ENCODE assay signal across 32 cellular contexts in the genomic region with DNA sequence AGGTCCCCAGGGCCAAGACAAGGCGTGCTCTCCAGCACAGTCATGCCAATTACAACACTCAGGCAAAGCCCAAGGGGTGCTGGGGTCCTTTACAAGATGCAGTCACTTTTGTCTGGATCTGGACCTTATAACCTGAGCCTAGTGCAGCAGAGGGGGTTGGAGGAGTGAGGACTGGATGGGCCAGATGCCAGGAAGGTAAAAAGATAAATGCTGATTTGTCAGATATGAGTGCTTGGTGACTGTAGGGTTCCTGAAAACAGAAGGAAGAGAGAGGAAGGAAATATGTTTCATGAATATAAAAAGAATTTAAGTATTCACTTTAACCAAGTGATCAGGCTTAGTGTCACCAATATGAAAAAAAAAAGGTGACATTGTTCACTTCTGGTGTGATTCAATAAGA. TPM values are rescaled to one million over a fixed set of nuclear protein-coding genes. Genes with fewer than 3 reads are reported as not detected.
"Had no signal": no experiment of that assay in that cellular context is flagged by ENCODE, and none has a peak within 500 bp of the region (broad histone marks: within the 10 kb centered on the region; RNA-seq: fewer than 3 reads in every experiment).

No MANE protein-coding gene starts in this region.

- DNase-seq: activated CD4-positive, alpha-beta T cell treated with anti-CD3 and anti-CD28 coated beads, Interleukin-2, amount 10 ng/mL, durations not matched to agents 24 days and 14 days; activated CD4-positive, alpha-beta T cell treated with anti-CD3 and anti-CD28 coated beads, Interleukin-2, amount 50 U/mL, for 4 hours; activated CD8-positive, alpha-beta T cell treated with anti-CD3 and anti-CD28 coated beads for 36 hours; activated effector memory CD4-positive, alpha-beta T cell treated with anti-CD3 and anti-CD28 coated beads, Interleukin-2, amount 50 U/mL, for 16 hours; activated naive CD4-positive, alpha-beta T cell; activated T-cell treated with anti-CD3 and anti-CD28 coated beads, Interleukin-2, amount 50 U/mL, for 1 hour; activated T-cell treated with anti-CD3 and anti-CD28 coated beads, Interleukin-2, amount 50 U/mL, for 72 hours; adrenal gland; anterior cingulate cortex; caudate nucleus; cerebellar nuclear complex; NCI-H1105; NCI-H1417 treated with DMSO at 0.1 percent for 48 hours; NCI-H187 treated with DMSO at 0.1 percent for 48 hours; NCI-H2171 treated with DMSO at 0.1 percent for 48 hours; NCI-H2227 treated with DMSO at 0.1 percent for 48 hours; NCI-H446; NCI-H510A treated with DMSO at 0.1 percent for 48 hours; NCI-H526 treated with DMSO at 0.1 percent for 48 hours; NCI-H774; SHP77 treated with DMSO at 0.1 percent for 48 hours; SK-N-SH had no signal

- H3K27ac ChIP-seq: adrenal gland, SJSA1 had no signal

- H3K4me3 ChIP-seq: adrenal gland, SJSA1 had no signal

- H3K9me3 Mint-ChIP-seq: activated CD4-positive, alpha-beta T cell treated with anti-CD3 and anti-CD28 coated beads, Interleukin-2, amount 10 ng/mL, durations not matched to agents 24 days and 14 days; activated CD8-positive, alpha-beta T cell treated with anti-CD3 and anti-CD28 coated beads for 36 hours; activated naive CD4-positive, alpha-beta T cell treated with anti-CD3 and anti-CD28 coated beads, Interleukin-2, amount 50 U/mL, for 72 hours; activated T-cell treated with anti-CD3 and anti-CD28 coated beads, Interleukin-2, amount 50 U/mL, for 72 hours; activated T-helper 17 cell treated with anti-CD3 and anti-CD28 coated beads, Interleukin-2, amount 50 U/mL, for 72 hours; T-helper 1 cell treated with Interleukin-12 subunit alpha and Interleukin-12 subunit beta and Interleukin-4 antibody, amounts not matched to agents 30 μg/mL and 1 μg/mL, for 36 hours; T-helper 2 cell treated with Interferon-gamma antibody and Interleukin-4, amounts not matched to agents 5 μg/mL and 100 μg/mL, for 36 hours had no signal

- FAIRE-seq: bronchial epithelial cell, TTC549 had no signal

- H3K4me3 Mint-ChIP-seq: activated CD4-positive, alpha-beta T cell treated with anti-CD3 and anti-CD28 coated beads, Interleukin-2, amount 10 ng/mL, durations not matched to agents 24 days and 14 days; activated CD8-positive, alpha-beta T cell treated with anti-CD3 and anti-CD28 coated beads for 36 hours; activated T-cell treated with anti-CD3 and anti-CD28 coated beads, Interleukin-2, amount 50 U/mL, for 72 hours; activated T-helper 17 cell treated with anti-CD3 and anti-CD28 coated beads, Interleukin-2, amount 50 U/mL, for 72 hours; brain; T-helper 1 cell treated with Interleukin-12 subunit alpha and Interleukin-12 subunit beta and Interleukin-4 antibody, amounts not matched to agents 30 μg/mL and 1 μg/mL, for 36 hours; T-helper 2 cell treated with Interferon-gamma antibody and Interleukin-4, amounts not matched to agents 5 μg/mL and 100 μg/mL, for 36 hours had no signal

- H3K4me1 Mint-ChIP-seq: activated CD4-positive, alpha-beta T cell treated with anti-CD3 and anti-CD28 coated beads, Interleukin-2, amount 10 ng/mL, durations not matched to agents 24 days and 14 days; activated T-helper 17 cell treated with anti-CD3 and anti-CD28 coated beads, Interleukin-2, amount 50 U/mL, for 72 hours; brain had no signal

- H3K9me3 ChIP-seq: adrenal gland, SJSA1, SK-N-SH had no signal

- H3K4me2 ChIP-seq: SK-N-SH had no signal

- ATAC-seq: activated CD8-positive, alpha-beta T cell treated with anti-CD3 and anti-CD28 coated beads for 36 hours; activated naive CD4-positive, alpha-beta T cell treated with anti-CD3 and anti-CD28 coated beads, Interleukin-2, amount 50 U/mL, for 72 hours; activated T-cell treated with anti-CD3 and anti-CD28 coated beads, Interleukin-2, amount 50 U/mL, for 72 hours; activated T-helper 17 cell treated with anti-CD3 and anti-CD28 coated beads, Interleukin-2, amount 50 U/mL, for 72 hours; Panc1 had no signal

- H3K36me3 ChIP-seq: adrenal gland, SJSA1 had no signal

- H3K9me2 ChIP-seq: SK-N-SH had no signal

- H3K9ac ChIP-seq: SK-N-SH had no signal

- H3K27me3 ChIP-seq: adrenal gland, SJSA1 had no signal

- H3K36me3 Mint-ChIP-seq: activated naive CD4-positive, alpha-beta T cell treated with anti-CD3 and anti-CD28 coated beads, Interleukin-2, amount 50 U/mL, for 72 hours; brain had no signal

- H3K27me3 Mint-ChIP-seq: activated CD4-positive, alpha-beta T cell treated with anti-CD3 and anti-CD28 coated beads, Interleukin-2, amount 10 ng/mL, durations not matched to agents 24 days and 14 days had no signal

- H3K27ac Mint-ChIP-seq: activated CD4-positive, alpha-beta T cell treated with anti-CD3 and anti-CD28 coated beads, Interleukin-2, amount 10 ng/mL, durations not matched to agents 24 days and 14 days; activated CD8-positive, alpha-beta T cell treated with anti-CD3 and anti-CD28 coated beads for 36 hours; activated naive CD4-positive, alpha-beta T cell treated with anti-CD3 and anti-CD28 coated beads, Interleukin-2, amount 50 U/mL, for 72 hours; activated T-cell treated with anti-CD3 and anti-CD28 coated beads, Interleukin-2, amount 50 U/mL, for 72 hours; activated T-helper 17 cell treated with anti-CD3 and anti-CD28 coated beads, Interleukin-2, amount 50 U/mL, for 72 hours; brain; T-helper 1 cell treated with Interleukin-12 subunit alpha and Interleukin-12 subunit beta and Interleukin-4 antibody, amounts not matched to agents 30 μg/mL and 1 μg/mL, for 36 hours; T-helper 2 cell treated with Interferon-gamma antibody and Interleukin-4, amounts not matched to agents 5 μg/mL and 100 μg/mL, for 36 hours had no signal

- H3K4me1 ChIP-seq: adrenal gland had no signal

RNA-seq across cellular contexts. Expression of a gene that starts 43.4 kb away (rescaled TPM):
- total RNA-seq: activated CD4-positive, alpha-beta T cell treated with anti-CD3 and anti-CD28 coated beads, Interleukin-2, amount 10 ng/mL, durations not matched to agents 24 days and 14 days; activated CD8-positive, alpha-beta memory T cell treated with anti-CD3 and anti-CD28 coated beads for 36 hours; activated CD8-positive, alpha-beta T cell treated with anti-CD3 and anti-CD28 coated beads for 36 hours had no signal
